In the genomic region with DNA sequence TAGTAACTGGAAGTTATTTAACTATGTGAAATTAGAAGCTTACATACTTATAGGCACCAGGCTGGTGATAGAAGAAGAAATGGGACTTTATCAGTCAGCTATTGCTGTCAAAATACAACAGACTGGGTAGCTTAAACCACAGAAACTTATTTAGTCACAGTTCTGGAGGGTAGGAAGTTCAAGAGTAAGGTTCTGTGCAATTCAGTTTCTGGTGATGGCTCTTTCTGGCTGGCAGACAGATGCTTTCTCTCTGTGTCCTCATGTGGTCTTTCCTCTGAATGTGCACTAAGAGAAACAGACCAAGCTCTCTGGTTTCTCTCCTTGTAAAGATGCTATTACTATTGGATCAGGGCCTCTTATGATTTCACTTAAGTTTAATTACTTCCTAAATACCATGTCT, we compare ENCODE assay signal across 1 cellular context.
TF ChIP-seq lines count a peak whose summit lies in the region.

No MANE protein-coding gene starts in this region.

TF ChIP-seq in HepG2, 621 proteins besides CTCF, POLR2A, EP300 and RAD21 (continued from another document):
- TF ChIP-seq AKNA (CRISPR knock-in tag; IDR thresholded peaks at IDR 0.05; ENCODE audit: borderline replicate concordance): no peak
- no peak for TF ChIP-seq ZFYVE20 (CRISPR knock-in tag; IDR thresholded peaks at IDR 0.05; ENCODE audit: borderline replicate concordance, low read depth)
- no peak for TF ChIP-seq ZNF274 (CRISPR knock-in tag; IDR thresholded peaks at IDR 0.05)
- no peak for TF ChIP-seq HOXA9 (CRISPR knock-in tag; IDR thresholded peaks at IDR 0.05; ENCODE audit: borderline replicate concordance)
- no peak for TF ChIP-seq FOXP4 (CRISPR knock-in tag; IDR thresholded peaks at IDR 0.05)
- no peak for TF ChIP-seq NR2C2 (CRISPR knock-in tag; IDR thresholded peaks at IDR 0.05; ENCODE audit: borderline replicate concordance)
- no peak for TF ChIP-seq EED (CRISPR knock-in tag; IDR thresholded peaks at IDR 0.05)
- no peak for TF ChIP-seq FOXJ3 (CRISPR knock-in tag; IDR thresholded peaks at IDR 0.05; ENCODE audit: borderline replicate concordance)
- no peak for TF ChIP-seq RARG (CRISPR knock-in tag; IDR thresholded peaks at IDR 0.05; ENCODE audit: low read depth)
TF ChIP-seq in HepG2: peak in this region for 0.
